14 cellular contexts compared by ENCODE assay signal in the genomic region with DNA sequence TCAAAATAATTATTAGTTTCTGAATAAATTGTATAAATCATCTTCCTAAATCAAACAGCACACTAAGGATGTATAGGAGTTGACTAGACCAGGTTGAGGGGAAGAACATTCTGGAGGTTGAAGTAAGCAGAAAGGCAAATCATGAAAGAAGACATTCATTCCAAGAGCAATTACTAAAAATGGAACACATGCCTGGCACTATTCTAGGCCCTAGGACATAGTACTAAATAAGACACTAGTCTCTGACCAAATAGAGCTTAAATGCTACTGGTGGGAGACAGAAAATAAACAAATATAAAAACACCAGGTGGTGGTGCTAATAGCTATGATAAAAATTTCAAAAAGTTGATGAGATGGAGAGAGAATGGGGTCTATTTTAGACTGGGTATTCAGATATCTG.
"Had no signal": no experiment of that assay in that cellular context is flagged by ENCODE, and none has a peak within 500 bp of the region (broad histone marks: within the 10 kb centered on the region; RNA-seq: fewer than 3 reads in every experiment).

No MANE protein-coding gene starts in this region.

- H3K27ac ChIP-seq: right lobe of liver, spleen, upper lobe of left lung, WERI-Rb-1 had no signal

- H3K9me3 ChIP-seq: right lobe of liver, spleen, upper lobe of left lung had no signal

- H3K4me3 ChIP-seq: dorsolateral prefrontal cortex, right lobe of liver, spleen, upper lobe of left lung had no signal

- H3K36me3 ChIP-seq: right lobe of liver, upper lobe of left lung, WERI-Rb-1 had no signal

- ATAC-seq: activated CD4-positive, alpha-beta T cell treated with anti-CD3 and anti-CD28 coated beads for 36 hours; activated CD8-positive, alpha-beta T cell treated with anti-CD3 and anti-CD28 coated beads, Interleukin-2, amount 10 ng/mL, durations not matched to agents 7 days and 5 days; esophagus mucosa; natural killer cell treated with Interleukin-12 subunit alpha and Interleukin-12 subunit beta and Interleukin-15 and Interleukin-18, amount 100 ng/mL, for 72 hours; right lobe of liver had no signal

- H3K27me3 ChIP-seq: dorsolateral prefrontal cortex, right lobe of liver, spleen, upper lobe of left lung had no signal

- H3K4me1 ChIP-seq: right lobe of liver had no signal

- DNase-seq: activated CD4-positive, alpha-beta T cell treated with anti-CD3 and anti-CD28 coated beads for 36 hours; activated CD8-positive, alpha-beta T cell treated with anti-CD3 and anti-CD28 coated beads, Interleukin-2, amount 10 ng/mL, durations not matched to agents 7 days and 5 days; amygdala; dorsolateral prefrontal cortex; nucleus accumbens; right lobe of liver; spleen; stimulated activated CD4-positive, alpha-beta T cell treated with anti-CD3 and anti-CD28 coated beads, Interleukin-1b, Interleukin-23, amount 100 ng/mL, for 48 hours; stimulated activated naive CD4-positive, alpha-beta T cell; SW 1271; upper lobe of left lung; WERI-Rb-1 had no signal
